In the genomic region with DNA sequence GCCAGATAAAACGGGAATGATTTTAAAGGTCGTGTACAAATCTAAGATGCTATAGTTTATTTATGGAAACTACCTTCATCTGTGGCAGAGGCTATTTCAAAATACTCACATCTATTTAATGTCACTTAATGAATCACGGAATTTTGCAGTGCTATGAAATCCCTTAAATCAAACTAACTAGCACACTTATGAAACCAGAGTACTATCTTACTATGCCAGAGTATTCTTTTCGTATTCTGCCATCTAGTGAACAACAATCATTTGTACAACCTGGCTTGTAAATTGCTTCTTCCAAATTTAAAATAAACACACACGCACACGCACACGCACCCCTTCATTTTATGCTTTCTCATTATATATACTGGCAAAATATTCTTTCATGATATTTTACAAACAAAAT, we compare ENCODE assay signal across 9 cellular contexts.
DNase-seq lines count a peak whose midpoint lies in the region; ATAC-seq, FAIRE-seq and TF ChIP-seq lines count a peak whose summit lies in the region.
"Had no signal": no experiment of that assay in that cellular context is flagged by ENCODE, and none has a peak within 500 bp of the region (broad histone marks: within the 10 kb centered on the region; RNA-seq: fewer than 3 reads in every experiment).

No MANE protein-coding gene starts in this region.

- H3K27me3 ChIP-seq in astrocyte (ENCODE audit: insufficient read depth, low read length) = no peaks in the 10 kb centered on the region
- no peaks in the 10 kb centered on the region for H3K27me3 ChIP-seq in stomach
- no peaks in the 10 kb centered on the region for H3K27me3 ChIP-seq in ovary
- H3K27me3 ChIP-seq: gastrocnemius medialis had no signal

- H3K36me3 Mint-ChIP-seq in astrocyte (ENCODE audit: low read depth, unreplicated experiment) = no peaks in the 10 kb centered on the region

- no peak for TF ChIP-seq POLR2A in stomach (IDR thresholded peaks at IDR 0.05)
- no peak for TF ChIP-seq POLR2A in ovary (IDR thresholded peaks at IDR 0.05)

- no peaks in the 10 kb centered on the region for H3K4me1 Mint-ChIP-seq in astrocyte (ENCODE audit: low read depth, unreplicated experiment)

- WGBS in stomach, 5 donors = 37 to 56% (median 53%) methylated on average over 7 of the region's 7 CpGs
- WGBS in ovary, 3 donors = 2 to 11% (median 7%) methylated on average over 7 of the region's 7 CpGs

- peak; percentile 21 for TF ChIP-seq CTCF in astrocyte (IDR thresholded peaks at IDR 0.05; ENCODE audit: insufficient read depth, low read depth, low read length)
- TF ChIP-seq CTCF in stomach (IDR thresholded peaks at IDR 0.05) = peak in 2 of 7 experiments; percentile 9 to 10
- TF ChIP-seq CTCF in ovary (IDR thresholded peaks at IDR 0.05) = peak in 1 of 3 donors; percentile 13

- H3K27ac Mint-ChIP-seq in astrocyte (ENCODE audit: unreplicated experiment) = no peak overlapping the region

- no peak overlapping the region for H3K4me3 Mint-ChIP-seq in astrocyte (ENCODE audit: unreplicated experiment)

- H4K20me1 ChIP-seq in astrocyte (ENCODE audit: insufficient read depth, low read length) = no peaks in the 10 kb centered on the region

- intact Hi-C loops in stomach (cut with DNase I; ENCODE audit: low total_unique reads) (no loop called here), ovary (cut with DNase I) (no loop called here)

- H3K4me3 ChIP-seq in astrocyte (ENCODE audit: insufficient read depth, low read depth, low read length) (no peak overlapping the region), stomach (peak overlapping the region in 1 of 4 donors; percentile 5), ovary (no peak overlapping the region)

- TF ChIP-seq EP300 in stomach (IDR thresholded peaks at IDR 0.05) (no peak), ovary (IDR thresholded peaks at IDR 0.05) (no peak)

- H3K36me3 ChIP-seq in astrocyte (ENCODE audit: insufficient read depth, low read length) = no peaks in the 10 kb centered on the region
- no peaks in the 10 kb centered on the region for H3K36me3 ChIP-seq in stomach
- H3K36me3 ChIP-seq in ovary = no peaks in the 10 kb centered on the region
- H3K36me3 ChIP-seq: gastrocnemius medialis had no signal

- peak overlapping the region; percentile 33 for H3K4me2 ChIP-seq in astrocyte (ENCODE audit: low read length)

- DNase-seq in AG08395 (ENCODE audit: low spot score) = peak; percentile 48
- DNase-seq in LHCN-M2 (ENCODE audit: low read depth) = peak; percentile 58
- peak; percentile 25 for DNase-seq in astrocyte (ENCODE audit: low read depth)
- no peak for DNase-seq in left lobe of liver (ENCODE audit: low spot score)
- DNase-seq in activated CD4-positive, alpha-beta T cell treated with anti-CD3 and anti-CD28 coated beads for 4 hours = no peak
- no peak for DNase-seq in stomach
- DNase-seq in ovary = no peak
- DNase-seq: gastrocnemius medialis had no signal

- H3K79me2 ChIP-seq in astrocyte (ENCODE audit: insufficient read depth, low read length) = no peaks in the 10 kb centered on the region

- H2AFZ ChIP-seq in astrocyte (ENCODE audit: low read depth, low read length) = no peak overlapping the region

- no peak overlapping the region for H3K27ac ChIP-seq in astrocyte (ENCODE audit: low read depth, low read length)
- H3K27ac ChIP-seq in stomach = no peak overlapping the region
- no peak overlapping the region for H3K27ac ChIP-seq in ovary
- H3K27ac ChIP-seq: gastrocnemius medialis had no signal

- H3K9me3 ChIP-seq in astrocyte (ENCODE audit: insufficient read depth, low read depth, low read length) = peaks cover 3% of the 10 kb centered on the region
- peaks cover 0 to 15% (median 9%) of the 10 kb centered on the region in 4 donors for H3K9me3 ChIP-seq in stomach
- no peaks in the 10 kb centered on the region for H3K9me3 ChIP-seq in ovary
- H3K9me3 ChIP-seq: gastrocnemius medialis had no signal

- H3K4me1 ChIP-seq in astrocyte (ENCODE audit: insufficient read depth, low read length) = no peaks in the 10 kb centered on the region
- no peaks in the 10 kb centered on the region for H3K4me1 ChIP-seq in stomach
- no peaks in the 10 kb centered on the region for H3K4me1 ChIP-seq in ovary (ENCODE audit: insufficient read depth)

- no peak for FAIRE-seq in astrocyte (lab: Jason Lieb, UNC)

- H3K9me3 Mint-ChIP-seq in astrocyte (ENCODE audit: unreplicated experiment) = no peaks in the 10 kb centered on the region

- ATAC-seq in left lobe of liver (peak; percentile 83), HG03354 (IDR thresholded peaks at IDR 0.05; ENCODE audit: poor library complexity, severe bottlenecking, unreplicated experiment) (no peak)

- H3K9ac ChIP-seq in astrocyte (ENCODE audit: low read length) = no peak overlapping the region

- no peaks in the 10 kb centered on the region for H3K27me3 Mint-ChIP-seq in astrocyte (ENCODE audit: low read depth, unreplicated experiment)

Comparison
In these comparisons a context has a peak if more than half of its experiments do, and no peak if none do; other contexts are left out.
1. DNase-seq: peak in AG08395 (single experiment), LHCN-M2 (single experiment) and astrocyte (single experiment); none in left lobe of liver (single experiment), activated CD4-positive, alpha-beta T cell treated with anti-CD3 and anti-CD28 coated beads for 4 hours (0 of 2), stomach (single experiment) and ovary (0 of 5).